Comparison of ENCODE assay signal across 8 cellular contexts in the genomic region with DNA sequence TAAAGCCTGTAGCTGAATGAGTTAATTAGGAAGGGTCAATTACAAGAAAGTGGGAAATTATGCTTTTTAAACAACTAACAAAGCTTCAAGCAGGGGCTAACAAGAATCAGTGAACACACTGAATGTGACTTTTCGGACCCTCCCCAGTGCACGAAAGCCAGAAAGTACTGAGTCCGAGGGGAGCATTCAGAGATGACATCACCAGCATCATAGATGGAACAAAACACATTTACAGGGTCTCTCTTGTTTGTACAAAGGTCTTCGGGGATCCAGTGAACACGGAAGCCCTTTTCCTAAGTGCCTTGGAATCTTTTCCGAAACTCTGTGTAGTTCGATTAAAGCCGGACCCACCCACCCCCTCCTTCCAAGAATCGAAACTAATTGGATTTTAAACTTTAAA. TPM values are rescaled to one million over a fixed set of nuclear protein-coding genes. Genes with fewer than 3 reads are reported as not detected.
DNase-seq lines count a peak whose midpoint lies in the region; FAIRE-seq and TF ChIP-seq lines count a peak whose summit lies in the region.

No MANE protein-coding gene starts in this region.

- H3K4me1 ChIP-seq in stomach smooth muscle (ENCODE audit: control insufficient read depth, insufficient read depth, low read length): no peaks in the 10 kb centered on the region

- no peaks in the 10 kb centered on the region for H3K9me3 ChIP-seq in stomach smooth muscle (ENCODE audit: control insufficient read depth in 2 of 2, low read length in 2 of 2)

- peak overlapping the region; percentile 95 for H3K27ac ChIP-seq in stomach smooth muscle (ENCODE audit: low read length)

- peak overlapping the region; percentile 97 for H3K4me3 Mint-ChIP-seq in activated naive CD8-positive, alpha-beta T cell
- H3K4me3 Mint-ChIP-seq in immature natural killer cell: peak overlapping the region; percentile 99 to 100 (median 99)

- peaks cover 0 to 4% of the 10 kb centered on the region in 2 donors for H3K36me3 ChIP-seq in stomach smooth muscle (ENCODE audit: control insufficient read depth in 2 of 2, insufficient read depth in 2 of 2, low read length in 2 of 2)

- DNase-seq in AG08396 (ENCODE audit: low spot score) (peak; percentile 10), H54 (ENCODE audit: insufficient read length, low spot score) (no peak), immature natural killer cell (peak in 1 of 3 donors; percentile 2), NCI-H2171 (lab: John Stamatoyannopoulos, UW) (no peak), NCI-H1694 treated with DMSO at 0.1 percent for 48 hours (lab: John Stamatoyannopoulos, UW) (no peak), NCI-H446 treated with DMSO at 0.1 percent for 48 hours (lab: John Stamatoyannopoulos, UW) (no peak)

- peaks cover 36% of the 10 kb centered on the region for H3K4me1 Mint-ChIP-seq in activated naive CD8-positive, alpha-beta T cell (ENCODE audit: low read depth)
- H3K4me1 Mint-ChIP-seq in immature natural killer cell: peaks cover 34 to 59% of the 10 kb centered on the region in 2 donors

- peak; percentile 41 for FAIRE-seq in H54 (lab: Jason Lieb, UNC)

- H3K27ac Mint-ChIP-seq in activated naive CD8-positive, alpha-beta T cell: peak overlapping the region; percentile 98
- H3K27ac Mint-ChIP-seq in immature natural killer cell: peak overlapping the region; percentile 94 to 100 (median 98)

- H3K9me3 Mint-ChIP-seq in activated naive CD8-positive, alpha-beta T cell (ENCODE audit: low read depth): no peaks in the 10 kb centered on the region
- H3K9me3 Mint-ChIP-seq in immature natural killer cell: no peaks in the 10 kb centered on the region

- no peaks in the 10 kb centered on the region for H3K27me3 Mint-ChIP-seq in activated naive CD8-positive, alpha-beta T cell
- peaks cover 6 to 10% (median 6%) of the 10 kb centered on the region in 3 donors for H3K27me3 Mint-ChIP-seq in immature natural killer cell (ENCODE audit: low read depth in 3 of 3)

- TF ChIP-seq POLR2A in H54 (IDR thresholded peaks at IDR 0.05; ENCODE audit: low read depth, low read length): no peak

- no peaks in the 10 kb centered on the region for H3K36me3 Mint-ChIP-seq in activated naive CD8-positive, alpha-beta T cell
- H3K36me3 Mint-ChIP-seq in immature natural killer cell: peaks cover 5 to 12% (median 6%) of the 10 kb centered on the region in 3 donors

- H3K4me3 ChIP-seq in stomach smooth muscle (ENCODE audit: low read length in 2 of 2): peak overlapping the region; percentile 81 to 97

- H3K9ac ChIP-seq in stomach smooth muscle (ENCODE audit: low read length in 2 of 2): peak overlapping the region; percentile 97 to 98

- H3K27me3 ChIP-seq in stomach smooth muscle (ENCODE audit: control insufficient read depth in 1 of 2, insufficient read depth in 2 of 2, low read length in 2 of 2): no peaks in the 10 kb centered on the region

RNA-seq across cellular contexts. Expression of gene DCP1A, which starts 0.8 kb away (rescaled TPM):
- 10 to 100 TPM; 36.9 to 80.1 (median 51.8) TPM for polyA plus RNA-seq in immature natural killer cell
